12 cellular contexts compared by ENCODE assay signal in genomic region chr2:168310580-168310979, GRCh38.
DNase-seq lines count a peak whose midpoint lies in the region; ATAC-seq and TF ChIP-seq lines count a peak whose summit lies in the region.
"Had no signal": no experiment of that assay in that cellular context is flagged by ENCODE, and none has a peak within 500 bp of the region (broad histone marks: within the 10 kb centered on the region; RNA-seq: fewer than 3 reads in every experiment).

No MANE protein-coding gene starts in this region.

- intact Hi-C loops in vagina (cut with DNase I): no loop called here

- H3K9me3 ChIP-seq in BLaER1: peaks cover 49% of the 10 kb centered on the region
- no peaks in the 10 kb centered on the region for H3K9me3 ChIP-seq in vagina

- H3K4me1 Mint-ChIP-seq in T-cell: no peaks in the 10 kb centered on the region
- H3K4me1 Mint-ChIP-seq: B cell; CD4-positive, CD25-positive, alpha-beta regulatory T cell; CD8-positive, alpha-beta memory T cell had no signal

- H3K36me3 Mint-ChIP-seq in T-cell: peaks cover 6% of the 10 kb centered on the region
- H3K36me3 Mint-ChIP-seq: CD4-positive, CD25-positive, alpha-beta regulatory T cell had no signal

- H3K9me3 Mint-ChIP-seq in T-cell: peaks cover 14 to 33% (median 19%) of the 10 kb centered on the region in 3 donors

- H3K36me3 ChIP-seq in BLaER1: no peaks in the 10 kb centered on the region
- no peaks in the 10 kb centered on the region for H3K36me3 ChIP-seq in vagina

- no peak overlapping the region for H3K27ac Mint-ChIP-seq in T-cell
- H3K27ac Mint-ChIP-seq: B cell; CD4-positive, CD25-positive, alpha-beta regulatory T cell; CD8-positive, alpha-beta memory T cell had no signal

- POLR2A ChIA-PET in T-cell (lab: Charles Lee): no interaction called here

- DNase-seq in RPMI8226: peak; percentile 10
- DNase-seq in vagina (ENCODE audit: extremely low spot score in 2 of 2): no peak
- DNase-seq in T-cell: no peak
- DNase-seq in germinal center (ENCODE audit: low spot score): no peak
- DNase-seq: C1 segment of cervical spinal cord; CD4-positive, CD25-positive, alpha-beta regulatory T cell; CD8-positive, alpha-beta memory T cell; DND-41; HCEC 1CT had no signal

- peaks cover 53% of the 10 kb centered on the region for H3K4me1 ChIP-seq in BLaER1
- H3K4me1 ChIP-seq in vagina: peaks cover 15% of the 10 kb centered on the region

- H3K4me3 ChIP-seq in BLaER1: no peak overlapping the region
- H3K4me3 ChIP-seq in vagina: no peak overlapping the region

- no peaks in the 10 kb centered on the region for H3K27me3 ChIP-seq in BLaER1
- H3K27me3 ChIP-seq in vagina: no peaks in the 10 kb centered on the region

- H3K4me2 ChIP-seq in BLaER1: peak overlapping the region; percentile 34

- peak; percentile 73 for ATAC-seq in esophagus mucosa
- no peak for ATAC-seq in T-cell (replicated peaks in 1 of 4)

- peak overlapping the region; percentile 19; the same call in 1 of the 2 replicates for H3K27ac ChIP-seq in BLaER1
- peak overlapping the region; percentile 9 for H3K27ac ChIP-seq in vagina

- no peak for TF ChIP-seq POLR2A in vagina (IDR thresholded peaks at IDR 0.05)

- H3K9ac ChIP-seq in BLaER1: no peak overlapping the region

- CTCF ChIA-PET in T-cell (lab: Charles Lee): no interaction called here

- H3K4me3 Mint-ChIP-seq in T-cell: no peak overlapping the region
- H3K4me3 Mint-ChIP-seq: B cell; CD4-positive, CD25-positive, alpha-beta regulatory T cell; CD8-positive, alpha-beta memory T cell had no signal

- no peak for TF ChIP-seq CTCF in vagina (IDR thresholded peaks at IDR 0.05)

- no peaks in the 10 kb centered on the region for H3K27me3 Mint-ChIP-seq in T-cell
- H3K27me3 Mint-ChIP-seq: B cell had no signal

- no peaks in the 10 kb centered on the region for H4K20me1 ChIP-seq in BLaER1
